12 cellular contexts compared by ENCODE assay signal in genomic region chr7:92739091-92739490, GRCh38.
"Had no signal": no experiment of that assay in that cellular context is flagged by ENCODE, and none has a peak within 500 bp of the region (broad histone marks: within the 10 kb centered on the region; RNA-seq: fewer than 3 reads in every experiment).

No MANE protein-coding gene starts in this region.

- ATAC-seq: natural killer cell had no signal

- DNase-seq: activated CD4-positive, CD25-positive, alpha-beta regulatory T cell; activated gamma-delta T cell; colonic mucosa; foreskin melanocyte; head of caudate nucleus; mammary epithelial cell; natural killer cell; posterior cingulate gyrus; tibial artery; uterus had no signal

- H3K27me3 ChIP-seq: cardiac muscle cell, colonic mucosa, tibial artery, uterus had no signal

- H3K4me3 ChIP-seq: cardiac muscle cell, colonic mucosa, skin epidermis, tibial artery, uterus had no signal

- H3K36me3 ChIP-seq: cardiac muscle cell, colonic mucosa, tibial artery, uterus had no signal

- H3K27ac Mint-ChIP-seq: natural killer cell had no signal

- H3K9me3 Mint-ChIP-seq: natural killer cell had no signal

- H3K9me3 ChIP-seq: colonic mucosa, tibial artery, uterus had no signal

- H3K27ac ChIP-seq: cardiac muscle cell, colonic mucosa, skin epidermis, tibial artery, uterus had no signal

- H3K4me3 Mint-ChIP-seq: natural killer cell had no signal

- H3K4me1 ChIP-seq: colonic mucosa, uterus had no signal

- H3K36me3 Mint-ChIP-seq: natural killer cell had no signal
